In genomic region chr4:98446499-98447375, GRCh38 we compare ENCODE assay signal across 8 cellular contexts.
DNase-seq lines count a peak whose midpoint lies in the region; ATAC-seq and TF ChIP-seq lines count a peak whose summit lies in the region.

No MANE protein-coding gene starts in this region.

- intact Hi-C loops in body of pancreas (cut with DNase I): no loop called here
- intact Hi-C loops in sciatic nerve (cut with DNase I): no loop called here

- H3K27ac ChIP-seq in body of pancreas: peak overlapping the region in 1 of 4 donors; percentile 17

- peak in 4 of 5 experiments; percentile 26 to 94 (median 60) for DNase-seq in T-helper 2 cell
- peak in 2 of 4 donors; percentile 10 to 26 for DNase-seq in body of pancreas
- no peak for DNase-seq in sciatic nerve (ENCODE audit: low spot score)
- no peak for DNase-seq in NCI-H2196 (lab: John Stamatoyannopoulos, UW; ENCODE audit: unreplicated experiment)
- no peak for DNase-seq in AG20443 (ENCODE audit: low spot score)
- DNase-seq in NCI-H2081 treated with DMSO at 0.1 percent for 48 hours (lab: John Stamatoyannopoulos, UW): no peak

- no peak for TF ChIP-seq CTCF in body of pancreas (IDR thresholded peaks at IDR 0.05)

- no peaks in the 10 kb centered on the region for H3K9me3 ChIP-seq in body of pancreas

- H3K36me3 ChIP-seq in body of pancreas (replicated peaks in 1 of 2; ENCODE audit: insufficient read depth in 1 of 2, low read depth in 2 of 2): peaks cover 0 to 3% of the 10 kb centered on the region in 2 donors

- H3K4me1 ChIP-seq in body of pancreas: no peaks in the 10 kb centered on the region

- H3K4me3 ChIP-seq in body of pancreas: no peak overlapping the region

- no peak for TF ChIP-seq POLR2A in body of pancreas (IDR thresholded peaks at IDR 0.05)

- WGBS in body of pancreas, 2 donors: 58 to 76% methylated on average over 10 of the region's 10 CpGs

- ATAC-seq in GM19035 (IDR thresholded peaks at IDR 0.05; ENCODE audit: unreplicated experiment) (peak; percentile 81), HG03097 (IDR thresholded peaks at IDR 0.05; ENCODE audit: low FRiP score, unreplicated experiment) (peak; percentile 62), body of pancreas (peak; percentile 45), sciatic nerve (peak; percentile 75)

- H3K27me3 ChIP-seq in body of pancreas: no peaks in the 10 kb centered on the region

Comparison
In these comparisons a context has a peak if more than half of its experiments do, and no peak if none do; other contexts are left out.
1. DNase-seq: peak in T-helper 2 cell (4 of 5); none in sciatic nerve (single experiment), NCI-H2196 (single experiment), AG20443 (single experiment) and NCI-H2081 treated with DMSO at 0.1 percent for 48 hours (single experiment).
2. Peak in every context shown above with its lines, with median percentiles within 50 percentile points of each other: ATAC-seq.